In genomic region chr20:64039293-64040160, GRCh38 we compare ENCODE assay signal across 8 cellular contexts. TPM values are rescaled to one million over a fixed set of nuclear protein-coding genes. Genes with fewer than 3 reads are reported as not detected.
DNase-seq lines count a peak whose midpoint lies in the region; ATAC-seq and TF ChIP-seq lines count a peak whose summit lies in the region.

No MANE protein-coding gene starts in this region.

- no peaks in the 10 kb centered on the region for H3K9me3 ChIP-seq in cardiac muscle cell (ENCODE audit: low read depth)

- H3K27me3 ChIP-seq in cardiac muscle cell = peaks cover 74% of the 10 kb centered on the region

- peaks cover 8% of the 10 kb centered on the region for H3K4me1 ChIP-seq in cardiac muscle cell (ENCODE audit: low read depth)

- ATAC-seq in GM19324 (IDR thresholded peaks at IDR 0.05; ENCODE audit: low FRiP score, unreplicated experiment) (peak; percentile 16), SK-N-SH treated with all-trans-retinoic acid at 6 μM for 48 hours (peak; percentile 23), HG02981 (IDR thresholded peaks at IDR 0.05; ENCODE audit: unreplicated experiment) (no peak)

- DNase-seq in cardiac muscle cell (ENCODE audit: low read depth in 1 of 2, low spot score in 1 of 2) (no peak), skeletal muscle cell (ENCODE audit: low read depth) (no peak), DMS79 treated with DMSO at 0.1 percent for 48 hours (lab: John Stamatoyannopoulos, UW) (no peak), GM20000 (ENCODE audit: low spot score) (no peak), OCI-M1 (lab: John Stamatoyannopoulos, UW) (no peak)

- TF ChIP-seq CTCF in cardiac muscle cell (IDR thresholded peaks at IDR 0.05; ENCODE audit: low read depth, low read length) (no peak), GM20000 (IDR thresholded peaks at IDR 0.05; ENCODE audit: extremely low read depth, missing control alignments) (no peak)

- H3K4me3 ChIP-seq in cardiac muscle cell (peak overlapping the region; percentile 25), skeletal muscle cell (ENCODE audit: low read depth, low read length) (peak overlapping the region; percentile 37)

- H3K36me3 ChIP-seq in cardiac muscle cell = no peaks in the 10 kb centered on the region

- H3K27ac ChIP-seq in cardiac muscle cell = no peak overlapping the region

TF ChIP-seq in SK-N-SH treated with all-trans-retinoic acid at 6 μM for 48 hours, 23 proteins besides CTCF, POLR2A, EP300 and RAD21:
- TF ChIP-seq POU6F1 (CRISPR knock-in tag; IDR thresholded peaks at IDR 0.05; ENCODE audit: borderline replicate concordance, low read depth) (no peak), ZC3H10 (CRISPR knock-in tag; IDR thresholded peaks at IDR 0.05) (no peak), TCF4 (CRISPR knock-in tag; IDR thresholded peaks at IDR 0.05; ENCODE audit: borderline replicate concordance) (no peak), TOX (CRISPR knock-in tag; IDR thresholded peaks at IDR 0.05; ENCODE audit: borderline replicate concordance) (no peak), BACH2 (CRISPR knock-in tag; IDR thresholded peaks at IDR 0.05; ENCODE audit: borderline replicate concordance) (no peak), RARB (CRISPR knock-in tag; IDR thresholded peaks at IDR 0.05) (no peak), ISL1 (CRISPR knock-in tag; IDR thresholded peaks at IDR 0.05) (no peak), ESRRG (CRISPR knock-in tag; IDR thresholded peaks at IDR 0.05) (no peak), ZNF8 (CRISPR knock-in tag; IDR thresholded peaks at IDR 0.05) (no peak), CREB5 (CRISPR knock-in tag; IDR thresholded peaks at IDR 0.05; ENCODE audit: low read depth) (no peak), CSDC2 (CRISPR knock-in tag; IDR thresholded peaks at IDR 0.05) (no peak), ZNF565 (CRISPR knock-in tag; conservative IDR thresholded peaks at IDR 0.05; ENCODE audit: low read depth) (no peak), OSR1 (CRISPR knock-in tag; IDR thresholded peaks at IDR 0.05) (no peak), ZFP30 (CRISPR knock-in tag; IDR thresholded peaks at IDR 0.05) (no peak), SNAI2 (CRISPR knock-in tag; IDR thresholded peaks at IDR 0.05) (no peak), TSHZ2 (CRISPR knock-in tag; IDR thresholded peaks at IDR 0.05) (no peak), GLIS3 (CRISPR knock-in tag; IDR thresholded peaks at IDR 0.05) (no peak), ZNF70 (CRISPR knock-in tag; IDR thresholded peaks at IDR 0.05) (no peak), ZFP3 (CRISPR knock-in tag; IDR thresholded peaks at IDR 0.05) (no peak)

RNA-seq across cellular contexts. Expression of gene C20orf204, which starts 3.5 kb away (rescaled TPM):
- 0.88 and 2.2 TPM in 2 replicates for total RNA-seq in cardiac muscle cell
- polyA plus RNA-seq in cardiac muscle cell = 0.35 and 0.76 TPM in 2 replicates

RNA-seq across cellular contexts. Expression of gene SOX18, which starts 9.9 kb away (rescaled TPM):
- total RNA-seq in cardiac muscle cell = 0.06 and 0.14 TPM in 2 replicates
- 3.5 TPM in 1 of 2 replicates, not detected in the other for polyA plus RNA-seq in cardiac muscle cell

RNA-seq across cellular contexts. Expression of gene TCEA2, which starts 23.5 kb away (rescaled TPM):
- total RNA-seq in cardiac muscle cell = 96.0 and 97.3 TPM in 2 replicates
- 157 and 169 TPM in 2 replicates for polyA plus RNA-seq in cardiac muscle cell

RNA-seq across cellular contexts. Expression of gene RGS19, which starts 39.8 kb away (rescaled TPM):
- total RNA-seq in cardiac muscle cell = 12.3 and 14.1 TPM in 2 replicates
- polyA plus RNA-seq in cardiac muscle cell = 9.0 and 12.9 TPM in 2 replicates

RNA-seq across cellular contexts. Expression of gene OPRL1, which starts 40.4 kb away (rescaled TPM):
- 5.3 and 9.6 TPM in 2 replicates for total RNA-seq in cardiac muscle cell
- polyA plus RNA-seq in cardiac muscle cell = 2.1 and 2.9 TPM in 2 replicates
